15 cellular contexts compared by ENCODE assay signal in the genomic region with DNA sequence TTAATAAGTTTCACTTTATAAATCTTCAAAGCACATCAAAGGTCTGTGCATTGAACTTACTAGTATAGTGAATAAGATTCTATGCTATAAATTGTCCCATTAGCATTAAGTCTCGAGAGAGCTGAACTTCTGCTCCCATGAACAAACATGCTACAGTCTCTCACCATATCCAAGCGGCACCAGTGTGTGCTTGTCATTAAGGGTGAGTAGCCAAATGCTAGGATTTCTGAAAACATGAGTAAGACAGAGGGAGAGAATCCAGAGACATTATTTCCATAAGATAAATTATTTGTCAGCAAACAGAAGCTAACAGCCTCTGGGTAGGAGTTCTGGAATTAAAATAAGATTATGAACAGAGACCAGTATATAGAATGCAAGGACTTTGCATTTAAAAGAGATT.
DNase-seq lines count a peak whose midpoint lies in the region; ATAC-seq and TF ChIP-seq lines count a peak whose summit lies in the region.
"Had no signal": no experiment of that assay in that cellular context is flagged by ENCODE, and none has a peak within 500 bp of the region (broad histone marks: within the 10 kb centered on the region; RNA-seq: fewer than 3 reads in every experiment).

No MANE protein-coding gene starts in this region.

- ATAC-seq in HG03432 (IDR thresholded peaks at IDR 0.05; ENCODE audit: unreplicated experiment) (no peak), GM21737 (IDR thresholded peaks at IDR 0.05; ENCODE audit: unreplicated experiment) (no peak)

- DNase-seq in EL (peak; percentile 5), NCI-H226 (peak; percentile 33), epithelial cell of esophagus (ENCODE audit: low read depth) (peak; percentile 6), retinal pigment epithelial cell (ENCODE audit: low read depth) (peak; percentile 23)
- no peak for DNase-seq in activated naive CD4-positive, alpha-beta T cell treated with anti-CD3 and anti-CD28 coated beads, Interleukin-2, amount 50 U/mL, for 16 hours
- DNase-seq: Caco-2; CD4-positive, alpha-beta T cell; NCI-H1048; NCI-H2081 treated with DMSO at 0.1 percent for 48 hours; NCI-H748 treated with DMSO at 0.1 percent for 48 hours; NK-92 treated with Interleukin-12 subunit alpha and Interleukin-12 subunit beta, amount 100 ng/mL, for 24 hours; SHP77 had no signal

- H3K4me3 ChIP-seq in epithelial cell of esophagus (ENCODE audit: low read length) (no peak overlapping the region), retinal pigment epithelial cell (ENCODE audit: low read length) (no peak overlapping the region)
- H3K4me3 ChIP-seq: SK-N-MC had no signal

- no peak for TF ChIP-seq CTCF in epithelial cell of esophagus (IDR thresholded peaks at IDR 0.05; ENCODE audit: insufficient read depth, low read depth, low read length, missing control alignments)
- TF ChIP-seq CTCF in retinal pigment epithelial cell (conservative IDR thresholded peaks at IDR 0.05; ENCODE audit: low read depth, low read length): no peak
